8 cellular contexts compared by ENCODE assay signal in the genomic region with DNA sequence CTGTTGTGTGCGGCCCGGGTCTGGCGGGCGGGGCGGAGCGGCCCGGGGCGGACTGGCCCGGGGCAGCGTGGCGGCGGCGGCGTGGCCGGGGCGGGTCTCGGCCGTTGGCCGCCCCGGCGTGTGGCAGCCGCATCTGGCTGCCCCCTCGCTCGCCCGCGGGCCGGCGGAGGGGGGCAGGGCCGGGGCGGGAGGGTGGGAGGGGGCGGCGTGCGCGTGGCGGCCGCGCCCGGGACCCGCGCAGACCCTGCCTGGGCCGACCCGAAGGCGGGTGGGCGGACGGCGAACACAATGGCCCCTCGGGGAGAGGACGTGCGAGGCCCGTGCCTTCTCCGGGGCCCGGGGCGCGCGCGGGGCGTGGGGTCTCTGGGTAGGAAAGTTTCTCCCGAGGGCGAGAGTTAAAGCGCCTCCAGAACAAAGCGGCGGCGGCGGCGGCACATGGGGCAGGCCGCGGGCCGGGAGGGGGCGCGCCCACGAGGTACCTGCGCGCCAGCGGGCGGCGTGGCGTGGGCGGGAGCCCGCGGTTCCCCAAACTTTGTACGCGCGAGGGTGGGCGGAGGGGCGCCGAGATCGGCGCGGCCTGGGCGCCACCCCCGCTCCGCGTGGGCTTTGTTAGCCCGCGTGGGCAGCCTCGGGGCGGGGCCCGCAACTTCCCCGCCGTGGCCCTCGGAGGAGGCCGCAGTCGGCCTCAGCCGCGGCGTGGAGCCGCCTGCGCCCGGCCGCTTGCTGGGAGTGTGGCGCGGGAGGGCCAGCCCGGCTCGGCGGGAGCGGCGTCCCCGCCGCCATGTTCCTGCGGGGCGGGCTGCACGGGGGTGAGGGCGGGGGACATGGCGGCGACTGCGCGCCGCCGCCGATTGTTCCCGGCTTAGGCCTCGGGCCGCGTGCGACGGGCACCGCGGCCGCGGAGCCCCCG. TPM values are rescaled to one million over a fixed set of nuclear protein-coding genes. Genes with fewer than 3 reads are reported as not detected.
A peak's percentile ranks its signal among the peaks of the same experiment; 100 is the strongest.
DNase-seq lines count a peak whose midpoint lies in the region; ATAC-seq and TF ChIP-seq lines count a peak whose summit lies in the region.

No MANE protein-coding gene starts in this region.

- in situ Hi-C loops in GM18951 (cut with MboI; ENCODE audit: low sequenced_read_pairs, unreplicated experiment): no loop called here
- in situ Hi-C loops in astrocyte of the cerebellum (cut with HindIII; ENCODE audit: low sequenced_read_pairs): no loop called here

- H3K27me3 ChIP-seq in smooth muscle cell (ENCODE audit: low read depth): peaks cover 18% of the 10 kb centered on the region

- peaks cover 43% of the 10 kb centered on the region for H4K20me1 ChIP-seq in smooth muscle cell (ENCODE audit: low read depth)

- TF ChIP-seq POLR2A in GM18951 (IDR thresholded peaks at IDR 0.05; ENCODE audit: extremely low read depth, insufficient read depth, insufficient read length): peak; percentile 60

- WGBS in smooth muscle cell (ENCODE audit: low lambda C conversion rate): 0% methylated on average over 23 of the region's 141 CpGs

- peak; percentile 36 for ATAC-seq in HG03159 (IDR thresholded peaks at IDR 0.05; ENCODE audit: unreplicated experiment)

- H3K4me3 ChIP-seq in astrocyte of the cerebellum (ENCODE audit: low read depth, low read length) (peak overlapping the region; percentile 60), iPS-18c (ENCODE audit: insufficient read depth, low read depth, low read length) (peak overlapping the region; percentile 78), smooth muscle cell (peak overlapping the region; percentile 86)

- H3K4me1 ChIP-seq in smooth muscle cell (ENCODE audit: low read depth): peaks cover 31% of the 10 kb centered on the region

- H3K4me2 ChIP-seq in smooth muscle cell: peak overlapping the region; percentile 92

- H2AFZ ChIP-seq in smooth muscle cell (ENCODE audit: low read depth): peak overlapping the region; percentile 43

- TF ChIP-seq CTCF in astrocyte of the cerebellum (IDR thresholded peaks at IDR 0.05; ENCODE audit: low read depth, low read length, missing control alignments) (no peak), smooth muscle cell (IDR thresholded peaks at IDR 0.05; ENCODE audit: borderline replicate concordance, insufficient read depth, poor library complexity, severe bottlenecking) (peak; percentile 17)

- H3K36me3 ChIP-seq in smooth muscle cell (ENCODE audit: low read depth): no peaks in the 10 kb centered on the region

- peak overlapping the region; percentile 70 for H3K27ac ChIP-seq in smooth muscle cell (ENCODE audit: low read depth)

- H3F3A ChIP-seq in smooth muscle cell (ENCODE audit: low read depth): peaks cover 8% of the 10 kb centered on the region

- peak overlapping the region; percentile 57 for H3K9ac ChIP-seq in smooth muscle cell (ENCODE audit: low read depth)

- H3K9me3 ChIP-seq in iPS-18c (ENCODE audit: control insufficient read depth, insufficient read depth, low read length) (peaks cover 2% of the 10 kb centered on the region), smooth muscle cell (replicated peaks; ENCODE audit: low read depth) (no peaks in the 10 kb centered on the region)

- peaks cover 37% of the 10 kb centered on the region for H3K79me2 ChIP-seq in smooth muscle cell (ENCODE audit: low read depth)

- DNase-seq in AG08395 (ENCODE audit: low spot score) (peak; percentile 68), T-helper 22 cell (ENCODE audit: low read depth) (peak; percentile 45), astrocyte of the cerebellum (ENCODE audit: low read depth) (no peak), smooth muscle cell (lab: John Stamatoyannopoulos, UW; ENCODE audit: unreplicated experiment) (peak; percentile 59), cortex of kidney (lab: John Stamatoyannopoulos, UW) (no peak)

RNA-seq across cellular contexts. Expression of gene MIR17HG, which starts 0.8 kb away (rescaled TPM):
- 0.54 and 2.6 TPM in 2 replicates for total RNA-seq in smooth muscle cell
- polyA plus RNA-seq in smooth muscle cell: 0.07 TPM in 1 of 2 replicates, not detected in the other

RNA-seq across cellular contexts. Expression of gene GPC5, which starts 50.2 kb away (rescaled TPM):
- total RNA-seq in smooth muscle cell: 0.99 and 4.3 TPM in 2 replicates
- 0.37 and 1.0 TPM in 2 replicates for polyA plus RNA-seq in smooth muscle cell

Comparison
In these comparisons a context has a peak if more than half of its experiments do, and no peak if none do; other contexts are left out.
1. DNase-seq: peak in AG08395 (single experiment), T-helper 22 cell (single experiment) and smooth muscle cell (single experiment); none in astrocyte of the cerebellum (single experiment) and cortex of kidney (single experiment).
2. Peak in every context shown above with its lines, with median percentiles within 50 percentile points of each other: H3K4me3 ChIP-seq.